1 cellular context compared by ENCODE assay signal in the genomic region with DNA sequence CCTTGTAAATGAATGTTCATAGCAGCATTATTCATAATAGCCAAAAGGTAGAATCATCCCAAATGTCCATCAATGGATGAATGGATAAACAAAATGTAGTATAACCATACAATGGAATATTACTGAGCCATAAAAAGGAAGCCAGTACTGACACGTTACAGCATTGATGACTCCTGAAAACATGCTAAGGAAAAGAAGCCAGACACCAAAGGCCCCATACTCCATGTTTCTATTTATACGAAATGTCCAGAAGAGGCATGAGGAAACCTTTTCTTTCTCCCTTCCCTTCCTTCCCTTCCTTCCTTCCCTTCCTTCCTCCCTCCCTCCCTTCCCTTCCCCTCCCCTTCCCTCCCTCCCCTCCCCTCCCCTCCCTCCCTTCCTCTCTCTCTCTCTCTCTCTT.
A peak's percentile ranks its signal among the peaks of the same experiment; 100 is the strongest.
TF ChIP-seq lines count a peak whose summit lies in the region.

No MANE protein-coding gene starts in this region.

TF ChIP-seq in HEK293, 187 proteins besides CTCF, POLR2A, EP300 and RAD21 (continued from another document):
- no peak for TF ChIP-seq PRDM10 (tag by site-specific recombination; IDR thresholded peaks at IDR 0.05)
- peak; percentile 52; the same call in 1 of the 2 replicates for TF ChIP-seq ZNF146 (tag by site-specific recombination; IDR thresholded peaks at IDR 0.05)
- no peak for TF ChIP-seq ZNF24 (tag by site-specific recombination; IDR thresholded peaks at IDR 0.05)
- no peak for TF ChIP-seq GLI2 (tag by site-specific recombination; IDR thresholded peaks at IDR 0.05; ENCODE audit: borderline replicate concordance, low read depth)
- TF ChIP-seq ZBTB1 (tag by site-specific recombination; IDR thresholded peaks at IDR 0.05), result no peak
- no peak for TF ChIP-seq ZFP41 (tag by site-specific recombination; IDR thresholded peaks at IDR 0.05; ENCODE audit: borderline replicate concordance)
- TF ChIP-seq ZNF391 (tag by site-specific recombination; IDR thresholded peaks at IDR 0.05; ENCODE audit: borderline replicate concordance, low read depth), result no peak
